ENCODE assay signal across 22 cellular contexts in the genomic region with DNA sequence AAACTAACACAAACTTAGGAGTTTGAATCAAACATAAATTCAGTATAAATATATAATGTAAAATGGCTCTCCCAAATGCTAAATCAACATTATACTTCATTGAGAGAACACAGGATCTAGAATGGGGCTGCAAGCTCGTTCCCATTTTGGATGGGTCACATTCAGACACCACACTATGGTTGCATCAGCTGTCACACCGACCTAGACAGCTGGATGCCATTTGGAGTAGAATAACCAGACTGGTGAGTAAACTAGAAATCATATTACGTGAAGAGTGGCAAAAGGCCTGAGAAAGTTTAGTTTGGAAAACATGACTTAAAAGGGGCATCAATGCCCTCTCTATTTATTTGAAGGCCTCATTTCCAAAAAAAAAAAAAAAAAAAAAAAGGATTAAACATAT.
DNase-seq lines count a peak whose midpoint lies in the region; ATAC-seq and TF ChIP-seq lines count a peak whose summit lies in the region.
"Had no signal": no experiment of that assay in that cellular context is flagged by ENCODE, and none has a peak within 500 bp of the region (broad histone marks: within the 10 kb centered on the region; RNA-seq: fewer than 3 reads in every experiment).

No MANE protein-coding gene starts in this region.

- H2AFZ ChIP-seq in OCI-LY3 (ENCODE audit: low read depth, low read length): no peak overlapping the region
- H2AFZ ChIP-seq: GM23338 had no signal

- H4K20me1 ChIP-seq in OCI-LY3 (ENCODE audit: insufficient read depth, low read length): no peaks in the 10 kb centered on the region
- H4K20me1 ChIP-seq: BLaER1 treated with 17β-estradiol and CSF1 and Interleukin-3, amounts not matched to agents 10 nM and 100 nM had no signal

- no peaks in the 10 kb centered on the region for H3K9me3 ChIP-seq in OCI-LY3 (ENCODE audit: insufficient read depth, low read length)
- H3K9me3 ChIP-seq: A549; BE2C; BLaER1 treated with 17β-estradiol and CSF1 and Interleukin-3, amounts not matched to agents 10 nM and 100 nM had no signal

- no peaks in the 10 kb centered on the region for H3K79me2 ChIP-seq in OCI-LY3 (ENCODE audit: low read length)

- peak overlapping the region; percentile 83 for H3K4me2 ChIP-seq in OCI-LY3 (ENCODE audit: low read length)
- H3K4me2 ChIP-seq: A549; BLaER1 treated with 17β-estradiol and CSF1 and Interleukin-3, amounts not matched to agents 10 nM and 100 nM; GM23338 had no signal

- DNase-seq in NCI-H2171 treated with DMSO at 0.1 percent for 48 hours (lab: John Stamatoyannopoulos, UW): peak; percentile 15
- DNase-seq in NCI-H2171 (lab: John Stamatoyannopoulos, UW): no peak
- DNase-seq in myocyte (ENCODE audit: low read depth): peak; percentile 69
- DNase-seq in HCEC 1CT: no peak
- DNase-seq: 8988T; ACHN; AML-193; BE2C; CD4-positive, alpha-beta T cell; CD8-positive, alpha-beta memory T cell; DMS 273 treated with DMSO at 0.1 percent for 48 hours; DMS79; EL; GF-D8; H9; HFFc6 had no signal

- peak overlapping the region; percentile 87 for H3K27ac ChIP-seq in OCI-LY3 (ENCODE audit: low read length)
- H3K27ac ChIP-seq: A549; BLaER1 treated with 17β-estradiol and CSF1 and Interleukin-3, amounts not matched to agents 10 nM and 100 nM had no signal

- H3K9ac ChIP-seq in OCI-LY3 (ENCODE audit: low read length): no peak overlapping the region
- H3K9ac ChIP-seq: BLaER1 treated with 17β-estradiol and CSF1 and Interleukin-3, amounts not matched to agents 10 nM and 100 nM had no signal

- H3K4me3 ChIP-seq in OCI-LY3 (ENCODE audit: low read length): no peak overlapping the region
- H3K4me3 ChIP-seq: A549; BLaER1 treated with 17β-estradiol and CSF1 and Interleukin-3, amounts not matched to agents 10 nM and 100 nM; GM23338 had no signal

- H3K27me3 ChIP-seq in OCI-LY3 (ENCODE audit: low read depth, low read length): no peaks in the 10 kb centered on the region
- H3K27me3 ChIP-seq: BLaER1 treated with 17β-estradiol and CSF1 and Interleukin-3, amounts not matched to agents 10 nM and 100 nM had no signal

- no peak for TF ChIP-seq CTCF in OCI-LY3 (IDR thresholded peaks at IDR 0.05; ENCODE audit: low read depth, low read length)

- no peak for ATAC-seq in HG03025 (IDR thresholded peaks at IDR 0.05; ENCODE audit: low FRiP score, unreplicated experiment)
- no peak for ATAC-seq in GM18870 (IDR thresholded peaks at IDR 0.05; ENCODE audit: unreplicated experiment)
- ATAC-seq: A549, GM23338 had no signal

- H3K4me1 ChIP-seq in OCI-LY3 (ENCODE audit: low read length): peaks cover 44% of the 10 kb centered on the region
- H3K4me1 ChIP-seq: A549, BE2C had no signal

- peaks cover 2% of the 10 kb centered on the region for H3K36me3 ChIP-seq in OCI-LY3 (replicated peaks; ENCODE audit: low read depth, low read length)
- H3K36me3 ChIP-seq: BE2C; BLaER1 treated with 17β-estradiol and CSF1 and Interleukin-3, amounts not matched to agents 10 nM and 100 nM had no signal

Comparison
In these comparisons a context has a peak if more than half of its experiments do, and no peak if none do; other contexts are left out.
1. DNase-seq: peak in NCI-H2171 treated with DMSO at 0.1 percent for 48 hours (single experiment) and myocyte (single experiment); none in NCI-H2171 (single experiment) and HCEC 1CT (single experiment).